Comparison of ENCODE assay signal across 1 cellular context in genomic region chr19:39587496-39587895, GRCh38.
TF ChIP-seq lines count a peak whose summit lies in the region.

No MANE protein-coding gene starts in this region.

TF ChIP-seq in A549, 52 proteins besides CTCF, POLR2A, EP300 and RAD21 (continued from another document):
- no peak for TF ChIP-seq ELK1 (IDR thresholded peaks at IDR 0.05; ENCODE audit: low read depth, low read length)
- no peak for TF ChIP-seq FOSL2 (IDR thresholded peaks at IDR 0.05)
- peak; percentile 31; the same call in 1 of the 2 replicates for TF ChIP-seq FOSL2 (CRISPR knock-in tag; IDR thresholded peaks at IDR 0.05)
- no peak for TF ChIP-seq CHD2 (IDR thresholded peaks at IDR 0.05; ENCODE audit: low read length, partially characterized antibody)
